Comparison of ENCODE assay signal across 9 cellular contexts in the genomic region with DNA sequence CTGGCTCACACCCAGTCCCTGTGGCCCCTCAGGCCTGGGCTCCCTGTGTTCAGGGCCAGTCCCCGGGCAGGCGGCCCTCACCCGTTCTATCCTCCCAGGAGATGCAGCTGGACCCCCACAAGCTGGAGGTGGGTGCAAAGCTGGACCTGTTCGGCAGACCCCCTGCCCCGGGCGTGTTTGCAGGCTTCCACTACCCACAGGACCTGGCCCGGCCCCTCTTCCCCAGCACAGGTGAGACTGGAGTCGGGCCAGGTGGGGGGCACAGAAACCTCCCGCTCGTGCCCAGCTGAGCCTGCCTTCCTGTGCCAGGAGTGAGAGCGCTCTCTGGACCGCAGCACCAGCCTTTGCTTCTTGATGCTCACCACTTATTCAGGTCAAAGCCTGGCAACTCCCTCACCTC. TPM values are rescaled to one million over a fixed set of nuclear protein-coding genes. Genes with fewer than 3 reads are reported as not detected.
"Had no signal": no experiment of that assay in that cellular context is flagged by ENCODE, and none has a peak within 500 bp of the region (broad histone marks: within the 10 kb centered on the region; RNA-seq: fewer than 3 reads in every experiment).

No MANE protein-coding gene starts in this region.

- ATAC-seq: GM12878 had no signal

- H3K4me3 ChIP-seq: GM12878 had no signal

- FAIRE-seq: G401.6, GM12878, GM12891, GM12892, GM18507, GM19239 had no signal

- DNase-seq: GDM1, GF-D8 had no signal

RNA-seq across cellular contexts. Expression of gene LRCOL1, which starts 33.7 kb away (rescaled TPM):
- total RNA-seq: G401, GM12878 had no signal
- polyA plus RNA-seq: GM12878 had no signal

RNA-seq across cellular contexts. Expression of gene P2RX2, which starts 41.9 kb away (rescaled TPM):
- total RNA-seq: GM12878 had no signal
- polyA plus RNA-seq: GM12878 had no signal
